In genomic region chr13:75986818-75987217, GRCh38 we compare ENCODE assay signal across 10 cellular contexts.
DNase-seq lines count a peak whose midpoint lies in the region; ATAC-seq and TF ChIP-seq lines count a peak whose summit lies in the region.
"Had no signal": no experiment of that assay in that cellular context is flagged by ENCODE, and none has a peak within 500 bp of the region (broad histone marks: within the 10 kb centered on the region; RNA-seq: fewer than 3 reads in every experiment).

No MANE protein-coding gene starts in this region.

- H3K4me1 Mint-ChIP-seq in natural killer cell, result no peaks in the 10 kb centered on the region
- no peaks in the 10 kb centered on the region for H3K4me1 Mint-ChIP-seq in CD4-positive, alpha-beta memory T cell

- CTCF ChIA-PET in CD4-positive, alpha-beta memory T cell (lab: Charles Lee; ENCODE audit: partially characterized antibody), result no interaction called here

- WGBS in gastroesophageal sphincter (ENCODE audit: low coverage in 1 of 2), 2 donors, result 76 to 100% methylated on average over 1 of the region's 1 CpG

- TF ChIP-seq POLR2A in gastroesophageal sphincter (IDR thresholded peaks at IDR 0.05), result no peak

- H3K27ac ChIP-seq in CD4-positive, alpha-beta memory T cell (ENCODE audit: low read depth, low read length), result no peak overlapping the region
- H3K27ac ChIP-seq in gastroesophageal sphincter, result no peak overlapping the region

- DNase-seq in natural killer cell, result no peak
- DNase-seq in CD4-positive, alpha-beta memory T cell, result no peak
- no peak for DNase-seq in G401 (ENCODE audit: low spot score)
- DNase-seq: AML-193, amniotic stem cell had no signal

- H3K27me3 Mint-ChIP-seq in natural killer cell (ENCODE audit: low read depth in 2 of 2), result no peaks in the 10 kb centered on the region
- H3K27me3 Mint-ChIP-seq in CD4-positive, alpha-beta memory T cell, result peaks cover 2% of the 10 kb centered on the region in 2 donors

- no peak overlapping the region for H3K27ac Mint-ChIP-seq in natural killer cell
- no peak overlapping the region for H3K27ac Mint-ChIP-seq in CD4-positive, alpha-beta memory T cell

- no peak overlapping the region for H3K4me3 ChIP-seq in CD4-positive, alpha-beta memory T cell (ENCODE audit: low read length in 2 of 2)
- H3K4me3 ChIP-seq in gastroesophageal sphincter, result no peak overlapping the region

- H3K36me3 Mint-ChIP-seq in natural killer cell, result no peaks in the 10 kb centered on the region
- H3K36me3 Mint-ChIP-seq in CD4-positive, alpha-beta memory T cell, result no peaks in the 10 kb centered on the region

- no peaks in the 10 kb centered on the region for H3K9me3 ChIP-seq in CD4-positive, alpha-beta memory T cell (ENCODE audit: control insufficient read depth in 1 of 2, low read length in 2 of 2)
- no peaks in the 10 kb centered on the region for H3K9me3 ChIP-seq in gastroesophageal sphincter

- ATAC-seq in GM18498 (IDR thresholded peaks at IDR 0.05; ENCODE audit: unreplicated experiment) (peak; percentile 99), GM19452 (IDR thresholded peaks at IDR 0.05; ENCODE audit: unreplicated experiment) (peak; percentile 93), HG02884 (IDR thresholded peaks at IDR 0.05; ENCODE audit: unreplicated experiment) (peak; percentile 99), HG03571 (IDR thresholded peaks at IDR 0.05; ENCODE audit: unreplicated experiment) (peak; percentile 99), natural killer cell (no peak), gastroesophageal sphincter (no peak)

- no peak for TF ChIP-seq EP300 in gastroesophageal sphincter (IDR thresholded peaks at IDR 0.05)

- H3K4me3 Mint-ChIP-seq in natural killer cell, result no peak overlapping the region
- no peak overlapping the region for H3K4me3 Mint-ChIP-seq in CD4-positive, alpha-beta memory T cell

- no peak for TF ChIP-seq CTCF in natural killer cell (IDR thresholded peaks at IDR 0.05)
- TF ChIP-seq CTCF in gastroesophageal sphincter (IDR thresholded peaks at IDR 0.05), result no peak

- POLR2A ChIA-PET in CD4-positive, alpha-beta memory T cell (lab: Charles Lee; ENCODE audit: partially characterized antibody), result no interaction called here

- peaks cover 5 to 9% of the 10 kb centered on the region in 2 donors for H3K9me3 Mint-ChIP-seq in natural killer cell
- peaks cover 0 to 5% (median 0%) of the 10 kb centered on the region in 8 donors for H3K9me3 Mint-ChIP-seq in CD4-positive, alpha-beta memory T cell

- no peaks in the 10 kb centered on the region for H3K4me1 ChIP-seq in CD4-positive, alpha-beta memory T cell (ENCODE audit: insufficient read depth, low read length)
- H3K4me1 ChIP-seq in gastroesophageal sphincter, result no peaks in the 10 kb centered on the region

- H3K27me3 ChIP-seq in CD4-positive, alpha-beta memory T cell (ENCODE audit: insufficient read depth, low read length), result no peaks in the 10 kb centered on the region
- H3K27me3 ChIP-seq in gastroesophageal sphincter, result no peaks in the 10 kb centered on the region

- intact Hi-C loops in natural killer cell (cut with micrococcal nuclease), result no loop called here
- intact Hi-C loops in CD4-positive, alpha-beta memory T cell (cut with micrococcal nuclease), result no loop called here

- H3K36me3 ChIP-seq in CD4-positive, alpha-beta memory T cell (ENCODE audit: insufficient read depth, low read length), result no peaks in the 10 kb centered on the region
- H3K36me3 ChIP-seq in gastroesophageal sphincter, result no peaks in the 10 kb centered on the region

- in situ Hi-C loops in G401 (cut with HindIII; ENCODE audit: low sequenced_read_pairs), result no loop called here

Comparison
In these comparisons a context has a peak if more than half of its experiments do, and no peak if none do; other contexts are left out.
1. ATAC-seq: peak in GM18498 (single experiment), GM19452 (single experiment), HG02884 (single experiment) and HG03571 (single experiment); none in natural killer cell (0 of 3) and gastroesophageal sphincter (single experiment).